34 cellular contexts compared by ENCODE assay signal in genomic region chr12:70779250-70779649, GRCh38.
"Had no signal": no experiment of that assay in that cellular context is flagged by ENCODE, and none has a peak within 500 bp of the region (broad histone marks: within the 10 kb centered on the region; RNA-seq: fewer than 3 reads in every experiment).

No MANE protein-coding gene starts in this region.

- ATAC-seq: activated CD4-positive, alpha-beta T cell treated with anti-CD3 and anti-CD28 coated beads for 36 hours; activated CD4-positive, CD25-positive, alpha-beta regulatory T cell treated with anti-CD3 and anti-CD28 coated beads, Interleukin-2, amount 50 U/mL, for 24 hours; activated T-cell treated with anti-CD3 and anti-CD28 coated beads, Interleukin-2, amount 50 U/mL, for 4 hours; activated T-cell treated with anti-CD3 and anti-CD28 coated beads, Interleukin-2, amount 50 U/mL, for 72 hours; activated T-helper 17 cell treated with anti-CD3 and anti-CD28 coated beads, Interleukin-2, amount 50 U/mL, for 72 hours; body of pancreas had no signal

- H3K36me3 Mint-ChIP-seq: activated naive CD4-positive, alpha-beta T cell treated with anti-CD3 and anti-CD28 coated beads, Interleukin-2, amount 10 ng/mL, durations not matched to agents 7 days and 5 days; activated naive CD4-positive, alpha-beta T cell treated with anti-CD3 and anti-CD28 coated beads, Interleukin-2, amount 50 U/mL, for 24 hours; activated naive CD8-positive, alpha-beta T cell treated with anti-CD3 and anti-CD28 coated beads for 36 hours had no signal

- H3K27me3 Mint-ChIP-seq: activated naive CD4-positive, alpha-beta T cell treated with anti-CD3 and anti-CD28 coated beads, Interleukin-2, amount 10 ng/mL, durations not matched to agents 7 days and 5 days had no signal

- H3K36me3 ChIP-seq: adrenal gland, brain microvascular endothelial cell, breast epithelium had no signal

- H3K27me3 ChIP-seq: adrenal gland, body of pancreas, brain microvascular endothelial cell, breast epithelium had no signal

- H3K9me3 ChIP-seq: adrenal gland, body of pancreas, breast epithelium had no signal

- H3K9me3 Mint-ChIP-seq: activated CD4-positive, alpha-beta memory T cell treated with anti-CD3 and anti-CD28 coated beads, Interleukin-2, amount 10 ng/mL, durations not matched to agents 7 days and 5 days; activated CD4-positive, alpha-beta T cell treated with anti-CD3 and anti-CD28 coated beads, Interleukin-2, amount 10 ng/mL, durations not matched to agents 7 days and 5 days; activated naive CD8-positive, alpha-beta T cell treated with anti-CD3 and anti-CD28 coated beads for 36 hours; activated T-cell treated with anti-CD3 and anti-CD28 coated beads, Interleukin-2, amount 50 U/mL, for 72 hours; activated T-helper 1 cell treated with anti-CD3 and anti-CD28 coated beads, Interleukin-12 subunit alpha, Interleukin-12 subunit beta, Interleukin-2, Interleukin-4 antibody, amounts not matched to agents 30 ng/mL and 10 ng/mL and 1 ng/mL, durations not matched to agents 14 hours and 24 hours and 36 hours; activated T-helper 17 cell treated with anti-CD3 and anti-CD28 coated beads, Interleukin-2, amount 50 U/mL, for 72 hours; T-helper 1 cell treated with Interleukin-12 subunit alpha and Interleukin-12 subunit beta and Interleukin-4 antibody, amounts not matched to agents 30 μg/mL and 1 μg/mL, for 36 hours; T-helper 2 cell treated with Interferon-gamma antibody and Interleukin-4, amounts not matched to agents 5 μg/mL and 100 μg/mL, for 36 hours had no signal

- H3K4me1 ChIP-seq: adrenal gland, body of pancreas, breast epithelium had no signal

- H3K4me3 ChIP-seq: adrenal gland, body of pancreas, breast epithelium had no signal

- DNase-seq: activated CD4-positive, alpha-beta memory T cell treated with anti-CD3 and anti-CD28 coated beads, Interleukin-2, amount 10 ng/mL, durations not matched to agents 7 days and 5 days; activated CD4-positive, alpha-beta T cell treated with anti-CD3 and anti-CD28 coated beads for 1 hour; activated CD4-positive, alpha-beta T cell treated with anti-CD3 and anti-CD28 coated beads for 36 hours; activated CD4-positive, alpha-beta T cell treated with anti-CD3 and anti-CD28 coated beads for 48 hours; activated CD4-positive, alpha-beta T cell treated with anti-CD3 and anti-CD28 coated beads, Interleukin-2, amount 10 ng/mL, durations not matched to agents 7 days and 5 days; activated CD4-positive, alpha-beta T cell treated with anti-CD3 and anti-CD28 coated beads, Interleukin-2, amount 50 U/mL, for 48 hours; activated CD4-positive, CD25-positive, alpha-beta regulatory T cell; activated CD8-positive, alpha-beta memory T cell treated with anti-CD3 and anti-CD28 coated beads, Interleukin-2, amount 50 U/mL, for 4 hours; activated effector memory CD4-positive, alpha-beta T cell treated with Interleukin-2 at 50 U/mL for 16 hours; activated gamma-delta T cell; activated naive CD4-positive, alpha-beta T cell treated with anti-CD3 and anti-CD28 coated beads, Interleukin-2, amount 10 ng/mL, durations not matched to agents 7 days and 5 days; activated naive CD4-positive, alpha-beta T cell treated with Interleukin-2 at 50 U/mL for 16 hours; activated naive CD8-positive, alpha-beta T cell treated with anti-CD3 and anti-CD28 coated beads for 36 hours; activated T-cell treated with anti-CD3 and anti-CD28 coated beads for 4 hours; activated T-cell treated with anti-CD3 and anti-CD28 coated beads, Interleukin-2, amount 50 U/mL, for 1 hour; activated T-cell treated with anti-CD3 and anti-CD28 coated beads, Interleukin-2, amount 50 U/mL, for 4 hours; activated T-cell treated with anti-CD3 and anti-CD28 coated beads, Interleukin-2, amount 50 U/mL, for 72 hours; adrenal gland; amniotic stem cell; aorta; body of pancreas; brain microvascular endothelial cell; central memory CD4-positive, alpha-beta T cell; T-helper 1 cell; T-helper 2 cell; T-helper 9 cell had no signal

- H3K27ac ChIP-seq: adrenal gland, body of pancreas, brain microvascular endothelial cell, breast epithelium, VCaP had no signal

- H3K4me3 Mint-ChIP-seq: activated CD4-positive, alpha-beta memory T cell treated with anti-CD3 and anti-CD28 coated beads, Interleukin-2, amount 10 ng/mL, durations not matched to agents 7 days and 5 days; activated CD4-positive, alpha-beta T cell treated with anti-CD3 and anti-CD28 coated beads for 36 hours; activated CD4-positive, alpha-beta T cell treated with anti-CD3 and anti-CD28 coated beads, Interleukin-2, amount 10 ng/mL, durations not matched to agents 7 days and 5 days; activated naive CD4-positive, alpha-beta T cell treated with anti-CD3 and anti-CD28 coated beads, Interleukin-2, amount 10 ng/mL, durations not matched to agents 7 days and 5 days; activated naive CD4-positive, alpha-beta T cell treated with anti-CD3 and anti-CD28 coated beads, Interleukin-2, amount 50 U/mL, for 24 hours; activated naive CD8-positive, alpha-beta T cell treated with anti-CD3 and anti-CD28 coated beads for 36 hours; activated T-cell treated with anti-CD3 and anti-CD28 coated beads, Interleukin-2, amount 50 U/mL, for 4 hours; activated T-cell treated with anti-CD3 and anti-CD28 coated beads, Interleukin-2, amount 50 U/mL, for 72 hours; activated T-helper 1 cell treated with anti-CD3 and anti-CD28 coated beads, Interleukin-12 subunit alpha, Interleukin-12 subunit beta, Interleukin-2, Interleukin-4 antibody, amounts not matched to agents 30 ng/mL and 10 ng/mL and 1 ng/mL, durations not matched to agents 14 hours and 24 hours and 36 hours; activated T-helper 17 cell treated with anti-CD3 and anti-CD28 coated beads, Interleukin-2, amount 50 U/mL, for 72 hours; T-helper 1 cell treated with Interleukin-12 subunit alpha and Interleukin-12 subunit beta and Interleukin-4 antibody, amounts not matched to agents 30 μg/mL and 1 μg/mL, for 36 hours; T-helper 2 cell treated with Interferon-gamma antibody and Interleukin-4, amounts not matched to agents 5 μg/mL and 100 μg/mL, for 36 hours had no signal

- H3K27ac Mint-ChIP-seq: activated CD4-positive, alpha-beta memory T cell treated with anti-CD3 and anti-CD28 coated beads, Interleukin-2, amount 10 ng/mL, durations not matched to agents 7 days and 5 days; activated CD4-positive, alpha-beta T cell treated with anti-CD3 and anti-CD28 coated beads for 36 hours; activated CD4-positive, alpha-beta T cell treated with anti-CD3 and anti-CD28 coated beads, Interleukin-2, amount 10 ng/mL, durations not matched to agents 7 days and 5 days; activated naive CD4-positive, alpha-beta T cell treated with anti-CD3 and anti-CD28 coated beads, Interleukin-2, amount 10 ng/mL, durations not matched to agents 7 days and 5 days; activated naive CD4-positive, alpha-beta T cell treated with anti-CD3 and anti-CD28 coated beads, Interleukin-2, amount 50 U/mL, for 24 hours; activated naive CD8-positive, alpha-beta T cell treated with anti-CD3 and anti-CD28 coated beads for 36 hours; activated T-helper 1 cell treated with anti-CD3 and anti-CD28 coated beads, Interleukin-12 subunit alpha, Interleukin-12 subunit beta, Interleukin-2, Interleukin-4 antibody, amounts not matched to agents 30 ng/mL and 10 ng/mL and 1 ng/mL, durations not matched to agents 14 hours and 24 hours and 36 hours; activated T-helper 17 cell treated with anti-CD3 and anti-CD28 coated beads, Interleukin-2, amount 50 U/mL, for 72 hours; T-helper 1 cell treated with Interleukin-12 subunit alpha and Interleukin-12 subunit beta and Interleukin-4 antibody, amounts not matched to agents 30 μg/mL and 1 μg/mL, for 36 hours; T-helper 2 cell treated with Interferon-gamma antibody and Interleukin-4, amounts not matched to agents 5 μg/mL and 100 μg/mL, for 36 hours had no signal

- H3K4me1 Mint-ChIP-seq: activated CD4-positive, alpha-beta memory T cell treated with anti-CD3 and anti-CD28 coated beads, Interleukin-2, amount 10 ng/mL, durations not matched to agents 7 days and 5 days; activated CD4-positive, alpha-beta T cell treated with anti-CD3 and anti-CD28 coated beads for 36 hours; activated CD4-positive, alpha-beta T cell treated with anti-CD3 and anti-CD28 coated beads, Interleukin-2, amount 10 ng/mL, durations not matched to agents 7 days and 5 days; activated naive CD4-positive, alpha-beta T cell treated with anti-CD3 and anti-CD28 coated beads, Interleukin-2, amount 10 ng/mL, durations not matched to agents 7 days and 5 days; activated naive CD4-positive, alpha-beta T cell treated with anti-CD3 and anti-CD28 coated beads, Interleukin-2, amount 50 U/mL, for 24 hours; activated naive CD8-positive, alpha-beta T cell treated with anti-CD3 and anti-CD28 coated beads for 36 hours; activated T-helper 17 cell treated with anti-CD3 and anti-CD28 coated beads, Interleukin-2, amount 50 U/mL, for 72 hours had no signal
